In the genomic region with DNA sequence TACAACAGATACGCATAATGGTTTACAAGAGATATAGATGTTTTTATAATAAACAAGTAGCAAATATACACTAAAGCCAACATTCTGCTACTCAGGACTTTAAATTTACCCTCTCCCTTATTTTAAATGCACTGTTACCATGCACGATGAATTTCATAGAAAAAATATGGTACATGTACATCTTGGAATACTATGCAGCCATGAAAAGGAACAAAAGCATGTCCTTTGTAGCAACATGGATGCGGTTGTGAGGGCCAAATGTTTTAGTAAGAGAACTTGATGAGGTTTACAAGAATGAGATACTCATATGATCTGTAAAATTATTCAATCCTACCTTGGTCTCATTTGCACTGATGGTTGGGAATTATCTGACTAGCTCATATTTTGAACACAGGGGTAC, we compare ENCODE assay signal across 35 cellular contexts.
"Had no signal": no experiment of that assay in that cellular context is flagged by ENCODE, and none has a peak within 500 bp of the region (broad histone marks: within the 10 kb centered on the region; RNA-seq: fewer than 3 reads in every experiment).

No MANE protein-coding gene starts in this region.

- H3K27me3 ChIP-seq: MG63 had no signal

- H3K9me3 ChIP-seq: MG63 had no signal

- H3K4me3 ChIP-seq: MG63 had no signal

- H3K36me3 ChIP-seq: MG63 had no signal

- DNase-seq: Karpas-422, Kasumi-1, MG63, MM.1S, MV-4-11, NCI-H1048, NCI-H1092, NCI-H1092 treated with DMSO at 0.1 percent for 48 hours, NCI-H1105, NCI-H1105 treated with DMSO at 0.1 percent for 48 hours, NCI-H1417, NCI-H1417 treated with DMSO at 0.1 percent for 48 hours, NCI-H1436, NCI-H1436 treated with DMSO at 0.1 percent for 48 hours, NCI-H146, NCI-H1694, NCI-H1694 treated with DMSO at 0.1 percent for 48 hours, NCI-H187, NCI-H187 treated with DMSO at 0.1 percent for 48 hours, NCI-H1930, NCI-H2029, NCI-H2029 treated with DMSO at 0.1 percent for 48 hours, NCI-H2081, NCI-H2081 treated with DMSO at 0.1 percent for 48 hours, NCI-H2107, NCI-H2171, NCI-H2171 treated with DMSO at 0.1 percent for 48 hours, NCI-H2227 treated with DMSO at 0.1 percent for 48 hours, NCI-H226, NCI-H345, NCI-H446, NCI-H446 treated with DMSO at 0.1 percent for 48 hours, NCI-H510A, NCI-H510A treated with DMSO at 0.1 percent for 48 hours, NCI-H524 had no signal
